Comparison of ENCODE assay signal across 17 cellular contexts in the genomic region with DNA sequence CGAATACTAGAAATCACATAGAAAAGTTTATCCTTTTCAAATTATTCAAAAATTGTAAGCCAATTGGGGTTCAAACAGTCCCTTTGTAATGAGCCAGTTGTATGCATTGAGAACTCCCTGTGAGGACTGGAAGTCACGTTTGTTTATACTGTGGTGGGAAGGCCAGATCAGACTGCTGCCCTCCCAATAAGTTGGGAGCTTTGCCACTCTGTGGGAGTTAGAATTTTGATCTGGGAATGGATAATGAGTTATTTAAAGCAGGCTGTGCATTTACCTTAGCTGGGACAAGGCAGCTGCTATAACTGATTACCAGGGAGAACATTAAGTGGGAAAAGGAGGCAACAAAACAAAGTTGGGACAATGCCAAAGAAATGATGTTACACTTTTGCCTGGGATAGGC.
A peak's percentile ranks its signal among the peaks of the same experiment; 100 is the strongest.
DNase-seq lines count a peak whose midpoint lies in the region; ATAC-seq and TF ChIP-seq lines count a peak whose summit lies in the region.
"Had no signal": no experiment of that assay in that cellular context is flagged by ENCODE, and none has a peak within 500 bp of the region (broad histone marks: within the 10 kb centered on the region; RNA-seq: fewer than 3 reads in every experiment).

No MANE protein-coding gene starts in this region.

- TF ChIP-seq CTCF in BE2C (IDR thresholded peaks at IDR 0.05; ENCODE audit: low read depth, low read length) = no peak
- TF ChIP-seq CTCF in VCaP (conservative IDR thresholded peaks at IDR 0.05) = no peak
- no peak for TF ChIP-seq CTCF in fibroblast of villous mesenchyme (IDR thresholded peaks at IDR 0.05; ENCODE audit: insufficient read depth, low read depth, low read length)
- no peak for TF ChIP-seq CTCF in hepatocyte (IDR thresholded peaks at IDR 0.05; ENCODE audit: poor library complexity)
- no peak for TF ChIP-seq CTCF in glutamatergic neuron (IDR thresholded peaks at IDR 0.05; ENCODE audit: partially characterized antibody, unreplicated experiment)

- ATAC-seq in HG02884 (IDR thresholded peaks at IDR 0.05; ENCODE audit: unreplicated experiment) = no peak
- ATAC-seq: A549, GM23338 had no signal

- H3K36me3 Mint-ChIP-seq in glutamatergic neuron (ENCODE audit: unreplicated experiment) = peaks cover 5% of the 10 kb centered on the region

- no peak overlapping the region for H3K4me3 Mint-ChIP-seq in glutamatergic neuron (ENCODE audit: unreplicated experiment)
- H3K4me3 Mint-ChIP-seq: GM23338 had no signal

- H3K9me3 ChIP-seq in BE2C = no peaks in the 10 kb centered on the region
- H3K9me3 ChIP-seq in hepatocyte (ENCODE audit: low read depth) = no peaks in the 10 kb centered on the region
- H3K9me3 ChIP-seq: A549 had no signal

- H3K27ac Mint-ChIP-seq in glutamatergic neuron (ENCODE audit: unreplicated experiment) = no peak overlapping the region
- H3K27ac Mint-ChIP-seq: GM23338 had no signal

- no peaks in the 10 kb centered on the region for H3K27me3 Mint-ChIP-seq in glutamatergic neuron (ENCODE audit: unreplicated experiment)

- 74% methylated on average over 2 of the region's 2 CpGs for WGBS in hepatocyte (ENCODE audit: low lambda C conversion rate, missing lambda C conversion rate)

- H3K27me3 ChIP-seq in BE2C (no peaks in the 10 kb centered on the region), hepatocyte (no peaks in the 10 kb centered on the region)

- H3K9me2 ChIP-seq in hepatocyte (replicated peaks; ENCODE audit: insufficient read depth) = no peaks in the 10 kb centered on the region

- peak overlapping the region; percentile 71; the same call in 1 of the 2 replicates for H3K27ac ChIP-seq in VCaP
- no peak overlapping the region for H3K27ac ChIP-seq in hepatocyte
- H3K27ac ChIP-seq: A549 had no signal

- H3K4me2 ChIP-seq in hepatocyte = no peak overlapping the region
- H3K4me2 ChIP-seq: A549, GM23338 had no signal

- no peaks in the 10 kb centered on the region for H4K20me1 ChIP-seq in hepatocyte (ENCODE audit: insufficient read depth, poor library complexity, severe bottlenecking)

- no peak overlapping the region for H2AFZ ChIP-seq in hepatocyte
- H2AFZ ChIP-seq: GM23338 had no signal

- peaks cover 33% of the 10 kb centered on the region for H3K4me1 Mint-ChIP-seq in glutamatergic neuron (ENCODE audit: low read depth, unreplicated experiment)

- H3K4me1 ChIP-seq in BE2C (peaks cover 17% of the 10 kb centered on the region; the same call in 1 of the 2 replicates), hepatocyte (ENCODE audit: insufficient read depth) (no peaks in the 10 kb centered on the region)
- H3K4me1 ChIP-seq: A549 had no signal

- H3K4me3 ChIP-seq in BE2C (ENCODE audit: low read depth, low read length) (no peak overlapping the region), fibroblast of villous mesenchyme (ENCODE audit: low read depth, low read length) (no peak overlapping the region), hepatocyte (no peak overlapping the region)
- H3K4me3 ChIP-seq: A549, GM23338 had no signal

- no peaks in the 10 kb centered on the region for H3K79me2 ChIP-seq in hepatocyte

- no peaks in the 10 kb centered on the region for H3K36me3 ChIP-seq in BE2C
- H3K36me3 ChIP-seq in hepatocyte (replicated peaks; ENCODE audit: insufficient read depth, low read depth) = no peaks in the 10 kb centered on the region

- peaks cover 6% of the 10 kb centered on the region for H3K9me3 Mint-ChIP-seq in glutamatergic neuron (ENCODE audit: unreplicated experiment)
- H3K9me3 Mint-ChIP-seq: GM23338 had no signal

- DNase-seq in BE2C = peak; percentile 14
- DNase-seq in EH (ENCODE audit: low read depth) = peak; percentile 40
- peak; percentile 24 for DNase-seq in fibroblast of villous mesenchyme (ENCODE audit: low read depth)
- no peak for DNase-seq in hepatocyte (ENCODE audit: low spot score)
- no peak for DNase-seq in glutamatergic neuron
- DNase-seq: C1 segment of cervical spinal cord, DMS153, KBM-7, NCI-H1417 treated with DMSO at 0.1 percent for 48 hours, NCI-H2029 treated with DMSO at 0.1 percent for 48 hours, NCI-H226, NCI-H524 treated with DMSO at 0.1 percent for 48 hours, SHP77 treated with DMSO at 0.1 percent for 48 hours had no signal

Comparison
In these comparisons a context has a peak if more than half of its experiments do, and no peak if none do; other contexts are left out.
1. DNase-seq: peak in BE2C (single experiment), EH (single experiment) and fibroblast of villous mesenchyme (single experiment); none in hepatocyte (single experiment) and glutamatergic neuron (single experiment).